Comparison of ENCODE assay signal across 8 cellular contexts in genomic region chr5:149228610-149229297, GRCh38. TPM values are rescaled to one million over a fixed set of nuclear protein-coding genes. Genes with fewer than 3 reads are reported as not detected.
A peak's percentile ranks its signal among the peaks of the same experiment; 100 is the strongest.
DNase-seq lines count a peak whose midpoint lies in the region; ATAC-seq and TF ChIP-seq lines count a peak whose summit lies in the region.

No MANE protein-coding gene starts in this region.

- no peak for ATAC-seq in activated naive CD8-positive, alpha-beta T cell treated with anti-CD3 and anti-CD28 coated beads, Interleukin-2, amount 50 U/mL, for 24 hours
- ATAC-seq in HG02970 (IDR thresholded peaks at IDR 0.05; ENCODE audit: low FRiP score, unreplicated experiment) (no peak), GM19324 (IDR thresholded peaks at IDR 0.05; ENCODE audit: low FRiP score, unreplicated experiment) (no peak)

- H3K4me3 Mint-ChIP-seq in activated naive CD8-positive, alpha-beta T cell treated with anti-CD3 and anti-CD28 coated beads, Interleukin-2, amount 50 U/mL, for 24 hours, result no peak overlapping the region
- H3K4me3 Mint-ChIP-seq in activated naive CD8-positive, alpha-beta T cell treated with anti-CD3 and anti-CD28 coated beads for 36 hours, result no peak overlapping the region

- H3K9ac ChIP-seq in fibroblast of lung (ENCODE audit: insufficient read depth, low read length), result no peak overlapping the region

- TF ChIP-seq CTCF in fibroblast of lung (conservative IDR thresholded peaks at IDR 0.05 in 1 of 2, IDR thresholded peaks at IDR 0.05 in 1 of 2; ENCODE audit: low read depth in 1 of 2, low read length in 2 of 2), result peak; percentile 86 to 92

- peaks cover 4% of the 10 kb centered on the region for H3K4me1 Mint-ChIP-seq in activated naive CD8-positive, alpha-beta T cell treated with anti-CD3 and anti-CD28 coated beads, Interleukin-2, amount 50 U/mL, for 24 hours
- no peaks in the 10 kb centered on the region for H3K4me1 Mint-ChIP-seq in activated naive CD8-positive, alpha-beta T cell treated with anti-CD3 and anti-CD28 coated beads for 36 hours

- no peaks in the 10 kb centered on the region for H4K20me1 ChIP-seq in fibroblast of lung (ENCODE audit: control insufficient read depth, extremely low read depth, insufficient read depth, low read length)

- no peak overlapping the region for H3K4me3 ChIP-seq in fibroblast of lung (replicated peaks in 1 of 4; ENCODE audit: control extremely low read depth in 1 of 4, insufficient read depth in 1 of 4, low read depth in 3 of 4, low read length in 4 of 4)

- DNase-seq in activated naive CD8-positive, alpha-beta T cell treated with anti-CD3 and anti-CD28 coated beads, Interleukin-2, amount 50 U/mL, for 24 hours, result no peak
- DNase-seq in activated naive CD8-positive, alpha-beta T cell treated with anti-CD3 and anti-CD28 coated beads for 36 hours, result no peak
- DNase-seq in SK-MEL-5 (ENCODE audit: low read depth, low spot score) (peak; percentile 84), fibroblast of lung (ENCODE audit: low read depth in 2 of 2) (peak; percentile 85 to 95), occipital lobe (lab: John Stamatoyannopoulos, UW) (peak; percentile 6)
- DNase-seq in stimulated activated CD4-positive, alpha-beta T cell treated with anti-CD3 and anti-CD28 coated beads, Interleukin-1b, Interleukin-23, amount 100 ng/mL, for 48 hours, result no peak

- H3K27me3 ChIP-seq in fibroblast of lung (ENCODE audit: control insufficient read depth, insufficient read depth, low read length), result no peaks in the 10 kb centered on the region

- no peaks in the 10 kb centered on the region for H3K36me3 Mint-ChIP-seq in activated naive CD8-positive, alpha-beta T cell treated with anti-CD3 and anti-CD28 coated beads, Interleukin-2, amount 50 U/mL, for 24 hours (ENCODE audit: low read depth)
- H3K36me3 Mint-ChIP-seq in activated naive CD8-positive, alpha-beta T cell treated with anti-CD3 and anti-CD28 coated beads for 36 hours, result no peaks in the 10 kb centered on the region

- no peak overlapping the region for H3K4me2 ChIP-seq in fibroblast of lung (ENCODE audit: extremely low read depth, insufficient read depth, low read length)

- H3K9me3 Mint-ChIP-seq in activated naive CD8-positive, alpha-beta T cell treated with anti-CD3 and anti-CD28 coated beads, Interleukin-2, amount 50 U/mL, for 24 hours, result no peaks in the 10 kb centered on the region
- no peaks in the 10 kb centered on the region for H3K9me3 Mint-ChIP-seq in activated naive CD8-positive, alpha-beta T cell treated with anti-CD3 and anti-CD28 coated beads for 36 hours

- no peaks in the 10 kb centered on the region for H3K27me3 Mint-ChIP-seq in activated naive CD8-positive, alpha-beta T cell treated with anti-CD3 and anti-CD28 coated beads, Interleukin-2, amount 50 U/mL, for 24 hours
- no peaks in the 10 kb centered on the region for H3K27me3 Mint-ChIP-seq in activated naive CD8-positive, alpha-beta T cell treated with anti-CD3 and anti-CD28 coated beads for 36 hours

- peak overlapping the region; percentile 8 for H3K27ac Mint-ChIP-seq in activated naive CD8-positive, alpha-beta T cell treated with anti-CD3 and anti-CD28 coated beads, Interleukin-2, amount 50 U/mL, for 24 hours
- H3K27ac Mint-ChIP-seq in activated naive CD8-positive, alpha-beta T cell treated with anti-CD3 and anti-CD28 coated beads for 36 hours, result no peak overlapping the region

- H3K4me1 ChIP-seq in fibroblast of lung (ENCODE audit: control insufficient read depth, extremely low read depth, insufficient read depth, low read length), result peaks cover 13% of the 10 kb centered on the region

- no peak overlapping the region for H2AFZ ChIP-seq in fibroblast of lung (ENCODE audit: low read length)

- in situ Hi-C loops in SK-MEL-5 (cut with HindIII; ENCODE audit: low pct_unique_long_range_greater_than_20kb, low sequenced_read_pairs), result no loop called here

- H3K36me3 ChIP-seq in fibroblast of lung (ENCODE audit: control insufficient read depth, insufficient read depth, low read length), result peaks cover 7% of the 10 kb centered on the region

- H3K79me2 ChIP-seq in fibroblast of lung (ENCODE audit: control insufficient read depth, insufficient read depth, low read length), result no peaks in the 10 kb centered on the region

- H3K27ac ChIP-seq in fibroblast of lung (ENCODE audit: insufficient read depth, low read length), result peak overlapping the region; percentile 13

- H3K9me3 ChIP-seq in fibroblast of lung (ENCODE audit: control insufficient read depth, insufficient read depth, low read depth, low read length), result no peaks in the 10 kb centered on the region

RNA-seq across cellular contexts. Expression of gene AFAP1L1, which starts 42.9 kb away (rescaled TPM):
- total RNA-seq in activated naive CD8-positive, alpha-beta T cell treated with anti-CD3 and anti-CD28 coated beads for 36 hours, result under 1 TPM; 0.66 to 0.94 TPM
- 17.4 and 18.0 TPM in 2 replicates for total RNA-seq in SK-MEL-5 (2014; rRNA removed; shearing (Covaris generic))
- polyA plus RNA-seq in SK-MEL-5 (2015; cell fraction: cytosol; rRNA removed), result 13.1 and 16.2 TPM in 2 replicates
- 13.3 and 14.2 TPM in 2 replicates for polyA plus RNA-seq in SK-MEL-5 (2015; cell fraction: nucleus; rRNA removed)
- total RNA-seq in fibroblast of lung (7.1 and 9.5 TPM in 2 replicates), occipital lobe (3.7 TPM)
- 2.7 and 3.0 TPM in 2 replicates for polyA plus RNA-seq in fibroblast of lung
- 6.2 and 7.0 TPM in 2 replicates for polyA plus RNA-seq in fibroblast of lung (2012)
- polyA minus RNA-seq in fibroblast of lung (ENCODE audit: low replicate concordance), result 4.4 and 7.7 TPM in 2 replicates

Comparison
In these comparisons a context has a peak if more than half of its experiments do, and no peak if none do; other contexts are left out.
1. DNase-seq: peak in SK-MEL-5 (single experiment), fibroblast of lung (2 of 2) and occipital lobe (single experiment); none in activated naive CD8-positive, alpha-beta T cell treated with anti-CD3 and anti-CD28 coated beads, Interleukin-2, amount 50 U/mL, for 24 hours (single experiment), activated naive CD8-positive, alpha-beta T cell treated with anti-CD3 and anti-CD28 coated beads for 36 hours (single experiment) and stimulated activated CD4-positive, alpha-beta T cell treated with anti-CD3 and anti-CD28 coated beads, Interleukin-1b, Interleukin-23, amount 100 ng/mL, for 48 hours (single experiment).